Comparison of ENCODE assay signal across 8 cellular contexts in the genomic region with DNA sequence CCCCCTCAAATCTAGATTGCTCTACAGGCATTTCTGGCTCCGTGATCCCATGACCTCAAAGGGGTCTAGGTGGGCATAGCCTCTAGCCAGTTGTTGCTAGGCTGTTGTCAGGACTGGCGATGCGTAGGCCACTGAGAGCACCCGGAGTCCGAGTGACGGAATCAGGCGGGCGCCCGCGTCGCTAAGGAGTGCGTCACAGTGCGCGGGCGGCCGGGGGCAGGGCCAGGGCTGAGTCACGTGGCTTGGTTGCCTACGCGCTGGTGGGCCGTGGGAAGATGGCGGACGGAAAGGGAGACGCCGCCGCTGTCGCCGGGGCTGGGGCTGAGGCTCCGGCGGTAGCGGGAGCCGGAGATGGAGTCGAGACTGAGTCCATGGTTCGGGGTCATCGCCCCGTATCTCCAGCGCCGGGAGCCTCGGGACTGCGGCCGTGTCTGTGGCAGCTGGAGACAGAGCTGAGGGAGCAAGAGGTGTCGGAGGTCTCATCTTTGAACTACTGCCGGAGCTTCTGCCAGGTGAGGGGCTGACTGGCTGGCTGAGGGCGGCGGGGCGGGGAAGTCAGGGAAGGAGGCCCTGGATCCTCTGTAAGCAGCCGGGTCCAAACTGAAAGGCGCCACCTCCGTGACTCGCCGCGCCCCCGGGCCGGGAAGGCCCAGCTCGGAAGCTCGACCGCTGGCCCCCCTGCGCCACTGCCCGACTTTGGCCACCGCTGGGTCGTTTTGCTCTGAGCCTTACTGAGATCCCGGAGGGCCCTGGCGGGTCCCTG. TPM values are rescaled to one million over a fixed set of nuclear protein-coding genes. Genes with fewer than 3 reads are reported as not detected.
A peak's percentile ranks its signal among the peaks of the same experiment; 100 is the strongest.
DNase-seq lines count a peak whose midpoint lies in the region; ATAC-seq and TF ChIP-seq lines count a peak whose summit lies in the region.

A gene with protein sequence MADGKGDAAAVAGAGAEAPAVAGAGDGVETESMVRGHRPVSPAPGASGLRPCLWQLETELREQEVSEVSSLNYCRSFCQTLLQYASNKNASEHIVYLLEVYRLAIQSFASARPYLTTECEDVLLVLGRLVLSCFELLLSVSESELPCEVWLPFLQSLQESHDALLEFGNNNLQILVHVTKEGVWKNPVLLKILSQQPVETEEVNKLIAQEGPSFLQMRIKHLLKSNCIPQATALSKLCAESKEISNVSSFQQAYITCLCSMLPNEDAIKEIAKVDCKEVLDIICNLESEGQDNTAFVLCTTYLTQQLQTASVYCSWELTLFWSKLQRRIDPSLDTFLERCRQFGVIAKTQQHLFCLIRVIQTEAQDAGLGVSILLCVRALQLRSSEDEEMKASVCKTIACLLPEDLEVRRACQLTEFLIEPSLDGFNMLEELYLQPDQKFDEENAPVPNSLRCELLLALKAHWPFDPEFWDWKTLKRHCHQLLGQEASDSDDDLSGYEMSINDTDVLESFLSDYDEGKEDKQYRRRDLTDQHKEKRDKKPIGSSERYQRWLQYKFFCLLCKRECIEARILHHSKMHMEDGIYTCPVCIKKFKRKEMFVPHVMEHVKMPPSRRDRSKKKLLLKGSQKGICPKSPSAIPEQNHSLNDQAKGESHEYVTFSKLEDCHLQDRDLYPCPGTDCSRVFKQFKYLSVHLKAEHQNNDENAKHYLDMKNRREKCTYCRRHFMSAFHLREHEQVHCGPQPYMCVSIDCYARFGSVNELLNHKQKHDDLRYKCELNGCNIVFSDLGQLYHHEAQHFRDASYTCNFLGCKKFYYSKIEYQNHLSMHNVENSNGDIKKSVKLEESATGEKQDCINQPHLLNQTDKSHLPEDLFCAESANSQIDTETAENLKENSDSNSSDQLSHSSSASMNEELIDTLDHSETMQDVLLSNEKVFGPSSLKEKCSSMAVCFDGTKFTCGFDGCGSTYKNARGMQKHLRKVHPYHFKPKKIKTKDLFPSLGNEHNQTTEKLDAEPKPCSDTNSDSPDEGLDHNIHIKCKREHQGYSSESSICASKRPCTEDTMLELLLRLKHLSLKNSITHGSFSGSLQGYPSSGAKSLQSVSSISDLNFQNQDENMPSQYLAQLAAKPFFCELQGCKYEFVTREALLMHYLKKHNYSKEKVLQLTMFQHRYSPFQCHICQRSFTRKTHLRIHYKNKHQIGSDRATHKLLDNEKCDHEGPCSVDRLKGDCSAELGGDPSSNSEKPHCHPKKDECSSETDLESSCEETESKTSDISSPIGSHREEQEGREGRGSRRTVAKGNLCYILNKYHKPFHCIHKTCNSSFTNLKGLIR (N-terminal part only) (plus strand): TSS at position 263 of the 763 bp plus-strand sequence. CDS start 13 bp downstream, at position 276.

- no peak for TF ChIP-seq CTCF in CD14-positive monocyte (IDR thresholded peaks at IDR 0.05)
- TF ChIP-seq CTCF in dorsolateral prefrontal cortex (IDR thresholded peaks at IDR 0.05 in 54 of 56, conservative IDR thresholded peaks at IDR 0.05 in 2 of 56; ENCODE audit: low read depth in 1 of 56, partially characterized antibody in 56 of 56): peak in 20 of 56 donors; percentile 4 to 43 (median 24)
- no peak for TF ChIP-seq CTCF in right lobe of liver (IDR thresholded peaks at IDR 0.05)

- no peak within 1 kb of the TSS for H3K4me3 Mint-ChIP-seq in CD14-positive monocyte

- peaks cover 0 to 28% (median 6%) of the 10 kb centered on the region in 4 donors for H3K4me1 ChIP-seq in right lobe of liver

- intact Hi-C loops in CD14-positive monocyte (cut with micrococcal nuclease) (loop anchor here (5.0 kb wide), 2 partner anchors 81 to 96 kb away; a partner anchor contains a TSS), dorsolateral prefrontal cortex (cut with DNase I) (loop anchor here (1.0 to 5.0 kb wide), 4 partner anchors 64 to 289 kb away; a partner anchor contains a TSS), right lobe of liver (cut with DNase I) (no loop called here)

- peaks cover 0 to 5% (median 0%) of the 10 kb centered on the region in 3 donors for H3K27me3 Mint-ChIP-seq in CD14-positive monocyte (ENCODE audit: low read depth in 3 of 3)

- H3K36me3 ChIP-seq in right lobe of liver: no peaks in the 10 kb centered on the region

- H3K4me1 Mint-ChIP-seq in CD14-positive monocyte: peaks cover 12% of the 10 kb centered on the region

- ATAC-seq in GM19438 (IDR thresholded peaks at IDR 0.05; ENCODE audit: low read depth, unreplicated experiment) (peak; percentile 87), HG03571 (IDR thresholded peaks at IDR 0.05; ENCODE audit: unreplicated experiment) (peak; percentile 87), right lobe of liver (peak; percentile 98 to 99 (median 98))

- H3K36me3 Mint-ChIP-seq in CD14-positive monocyte: no peaks in the 10 kb centered on the region

- H3K27ac Mint-ChIP-seq in CD14-positive monocyte: no peak within 1 kb of the TSS

- 0% methylated on average over 25 of the region's 62 CpGs for WGBS in right lobe of liver (ENCODE audit: insufficient coverage, low coverage, low lambda C conversion rate, missing lambda C conversion rate)

- TF ChIP-seq POLR2A in right lobe of liver (IDR thresholded peaks at IDR 0.05): peak; percentile 87

- no peaks in the 10 kb centered on the region for H3K9me3 Mint-ChIP-seq in CD14-positive monocyte

- H3K4me3 ChIP-seq in dorsolateral prefrontal cortex: peak within 1 kb of the TSS; percentile 67 to 99 (median 94)
- peak within 1 kb of the TSS; percentile 70 to 96 (median 94) for H3K4me3 ChIP-seq in right lobe of liver

- DNase-seq in CD14-positive monocyte (ENCODE audit: low spot score) (peak; percentile 93), NCI-H82 treated with DMSO at 0.1 percent for 48 hours (lab: John Stamatoyannopoulos, UW; ENCODE audit: unreplicated experiment) (peak; percentile 85), dorsolateral prefrontal cortex (peak; percentile 90 to 97 (median 94)), right lobe of liver (peak; percentile 95 to 96 (median 95))
- DNase-seq in activated CD4-positive, alpha-beta T cell treated with anti-CD3 and anti-CD28 coated beads, Interleukin-2, amount 50 U/mL, for 48 hours: peak; percentile 95 to 97
- DNase-seq in stimulated activated CD4-positive, alpha-beta T cell treated with anti-CD3 and anti-CD28 coated beads, Interleukin-4, amount 100 ng/mL, for 24 hours: peak; percentile 96

- H3K27ac ChIP-seq in dorsolateral prefrontal cortex (peak within 1 kb of the TSS; percentile 69 to 98 (median 93)), right lobe of liver (peak within 1 kb of the TSS; percentile 89 to 95 (median 95))

- H3K27me3 ChIP-seq in dorsolateral prefrontal cortex (no peaks in the 10 kb centered on the region), right lobe of liver (no peaks in the 10 kb centered on the region)

- H3K9me3 ChIP-seq in right lobe of liver: no peaks in the 10 kb centered on the region

RNA-seq across cellular contexts. Expression of the gene that starts here (rescaled TPM):
- 1 to 10 TPM; 3.0 to 6.2 TPM for polyA plus RNA-seq in CD14-positive monocyte
- total RNA-seq in dorsolateral prefrontal cortex: 10 to 100 TPM; 21.4 to 38.0 (median 28.7) TPM
- total RNA-seq in right lobe of liver: 10 to 100 TPM in 1 of 6 experiments, 1 to 10 TPM in 5; 4.6 to 12.3 (median 6.0) TPM

Comparison
In these comparisons a context has a peak if more than half of its experiments do, and no peak if none do; other contexts are left out.
1. Peak in every context shown above with its lines: DNase-seq, ATAC-seq, H3K4me3 ChIP-seq and H3K27ac ChIP-seq.
2. intact Hi-C loops: an anchor here in CD14-positive monocyte (5.0 kb wide) and dorsolateral prefrontal cortex (1.0 to 5.0 kb wide); none called in right lobe of liver.